In genomic region chr7:141468341-141468740, GRCh38 we compare ENCODE assay signal across 27 cellular contexts.
"Had no signal": no experiment of that assay in that cellular context is flagged by ENCODE, and none has a peak within 500 bp of the region (broad histone marks: within the 10 kb centered on the region; RNA-seq: fewer than 3 reads in every experiment).

No MANE protein-coding gene starts in this region.

- H3K9me3 ChIP-seq: stomach, suprapubic skin, testis, thoracic aorta, thyroid gland, tibial artery, tibial nerve, transverse colon, upper lobe of left lung, upper lobe of right lung, uterus, vagina had no signal

- H3K4me1 ChIP-seq: stomach, testis, thyroid gland, tibial artery, tibial nerve, transverse colon, upper lobe of left lung, upper lobe of right lung, uterus, vagina had no signal

- H3K27me3 ChIP-seq: stomach, suprapubic skin, testis, thyroid gland, tibial artery, tibial nerve, transverse colon, upper lobe of left lung, upper lobe of right lung, uterus, vagina had no signal

- H3K36me3 ChIP-seq: stomach, suprapubic skin, thoracic aorta, thyroid gland, tibial artery, tibial nerve, transverse colon, upper lobe of left lung, upper lobe of right lung, uterus, vagina had no signal

- ATAC-seq: stimulated activated effector memory CD8-positive, alpha-beta T cell treated with anti-CD3 and anti-CD28 coated beads, Interleukin-12 subunit alpha, Interleukin-12 subunit beta, amount 100 ng/mL, for 72 hours; stimulated activated memory B cell treated with anti-CD40 and anti-IgM and Interleukin-4, amounts not matched to agents 10 μg/mL and 1 μg/mL and 100 μg/mL, for 72 hours; stimulated activated naive B cell treated with anti-CD40 and anti-IgM and Interleukin-4, amounts not matched to agents 10 μg/mL and 1 μg/mL and 100 μg/mL, for 72 hours; stimulated activated naive CD8-positive, alpha-beta T cell treated with anti-CD3 and anti-CD28 coated beads, Interleukin-15, amount 100 ng/mL, for 72 hours; stimulated activated naive CD8-positive, alpha-beta T cell treated with anti-CD3 and anti-CD28 coated beads, Interleukin-15, Interleukin-2, amounts not matched to agents 100 U/mL and 50 U/mL, for 24 hours; upper lobe of right lung had no signal

- H3K4me3 ChIP-seq: stomach, suprapubic skin, testis, thoracic aorta, thyroid gland, tibial artery, tibial nerve, transverse colon, upper lobe of left lung, upper lobe of right lung, uterus, vagina had no signal

- H3K27ac ChIP-seq: stomach, suprapubic skin, testis, thoracic aorta, thyroid gland, tibial artery, tibial nerve, transverse colon, upper lobe of left lung, upper lobe of right lung, uterus, vagina had no signal

- DNase-seq: stimulated activated CD4-positive, alpha-beta T cell treated with anti-CD3 and anti-CD28 coated beads, Interleukin-2, amount 100 ng/mL, for 48 hours; stimulated activated CD4-positive, alpha-beta T cell treated with anti-CD3 and anti-CD28 coated beads, Interleukin-4, amount 100 ng/mL, for 1 hour; stimulated activated CD4-positive, alpha-beta T cell treated with anti-CD3 and anti-CD28 coated beads, Interleukin-4, amount 100 ng/mL, for 24 hours; stimulated activated CD4-positive, alpha-beta T cell treated with anti-CD3 and anti-CD28 coated beads, Interleukin-4, amount 100 ng/mL, for 4 hours; stimulated activated CD8-positive, alpha-beta memory T cell treated with anti-CD3 and anti-CD28 coated beads, Interleukin-4, amount 100 ng/mL, for 48 hours; stimulated activated naive B cell treated with anti-CD40 and anti-IgM and Interleukin-4, amounts not matched to agents 10 μg/mL and 1 μg/mL and 100 μg/mL, for 72 hours; stimulated activated naive CD4-positive, alpha-beta T cell; stimulated activated naive CD4-positive, alpha-beta T cell treated with Interleukin-2 at 50 U/mL for 16 hours; stimulated activated naive CD8-positive, alpha-beta T cell treated with anti-CD3 and anti-CD28 coated beads, Interleukin-15, amount 100 ng/mL, for 72 hours; stimulated activated naive CD8-positive, alpha-beta T cell treated with anti-CD3 and anti-CD28 coated beads, Interleukin-15, Interleukin-2, amounts not matched to agents 100 U/mL and 50 U/mL, for 24 hours; stomach; substantia nigra; testis; thyroid gland; tibial artery; transverse colon; trophoblast cell; upper lobe of left lung; upper lobe of right lung; uterus had no signal

- FAIRE-seq: urothelium cell line had no signal
